Comparison of ENCODE assay signal across 1 cellular context in genomic region chr12:1540690-1541089, GRCh38.
TF ChIP-seq lines count a peak whose summit lies in the region.

No MANE protein-coding gene starts in this region.

TF ChIP-seq in HCT116, 20 proteins besides CTCF, POLR2A, EP300 and RAD21 (continued from another document):
- no peak for TF ChIP-seq REST (IDR thresholded peaks at IDR 0.05; ENCODE audit: low read depth)
- TF ChIP-seq JUND (IDR thresholded peaks at IDR 0.05): peak; percentile 89
